ENCODE assay signal across 37 cellular contexts in the genomic region with DNA sequence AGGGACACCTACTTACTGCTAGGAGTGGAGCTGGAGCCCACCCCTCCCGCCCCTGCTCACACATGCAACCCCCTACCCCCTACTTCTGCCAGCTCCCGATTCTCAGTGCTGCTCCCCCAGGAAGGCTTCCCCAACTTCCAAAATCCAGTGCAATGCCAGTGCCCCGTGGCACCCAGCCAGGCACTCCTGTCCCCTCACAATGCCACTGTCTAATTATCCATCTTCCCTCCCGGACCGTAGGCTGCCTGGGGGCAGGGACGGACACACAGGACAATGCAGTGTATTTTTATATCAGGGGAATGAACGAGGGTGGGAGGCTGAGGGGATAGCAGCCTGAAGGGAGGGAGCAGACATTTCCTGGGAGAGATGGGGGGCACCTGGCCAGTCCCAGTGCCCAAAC. TPM values are rescaled to one million over a fixed set of nuclear protein-coding genes. Genes with fewer than 3 reads are reported as not detected.
"Had no signal": no experiment of that assay in that cellular context is flagged by ENCODE, and none has a peak within 500 bp of the region (broad histone marks: within the 10 kb centered on the region; RNA-seq: fewer than 3 reads in every experiment).

No MANE protein-coding gene starts in this region.

- H3K4me3 ChIP-seq: adrenal gland, ascending aorta, cardiac muscle cell had no signal

- ATAC-seq: activated CD8-positive, alpha-beta T cell treated with anti-CD3 and anti-CD28 coated beads for 36 hours; activated naive CD4-positive, alpha-beta T cell treated with anti-CD3 and anti-CD28 coated beads, Interleukin-2, amount 50 U/mL, for 72 hours; activated T-cell treated with anti-CD3 and anti-CD28 coated beads, Interleukin-2, amount 50 U/mL, for 72 hours; activated T-helper 17 cell treated with anti-CD3 and anti-CD28 coated beads, Interleukin-2, amount 50 U/mL, for 72 hours; T-cell had no signal

- H3K9me3 ChIP-seq: adrenal gland, ascending aorta had no signal

- H3K36me3 ChIP-seq: adrenal gland, ascending aorta, cardiac muscle cell had no signal

- H3K27me3 ChIP-seq: adrenal gland, ascending aorta, cardiac muscle cell had no signal

- H3K36me3 Mint-ChIP-seq: activated CD4-positive, alpha-beta memory T cell treated with anti-CD3 and anti-CD28 coated beads for 36 hours; activated naive CD4-positive, alpha-beta T cell treated with anti-CD3 and anti-CD28 coated beads, Interleukin-2, amount 50 U/mL, for 72 hours; activated naive CD8-positive, alpha-beta T cell treated with anti-CD3 and anti-CD28 coated beads for 36 hours; T-cell had no signal

- H3K27me3 Mint-ChIP-seq: activated B cell treated with CpG ODN at 0.5 μM for 24 hours; activated CD4-positive, alpha-beta memory T cell treated with anti-CD3 and anti-CD28 coated beads for 36 hours; activated CD4-positive, alpha-beta T cell treated with anti-CD3 and anti-CD28 coated beads, Interleukin-2, amount 10 ng/mL, durations not matched to agents 24 days and 14 days; activated CD8-positive, alpha-beta T cell treated with anti-CD3 and anti-CD28 coated beads for 36 hours; activated naive CD8-positive, alpha-beta T cell treated with anti-CD3 and anti-CD28 coated beads for 36 hours; activated T-helper 17 cell treated with anti-CD3 and anti-CD28 coated beads, Interleukin-2, amount 50 U/mL, for 72 hours; brain; central memory CD8-positive, alpha-beta T cell; T-cell had no signal

- DNase-seq: activated B cell treated with CpG ODN at 0.5 μM for 24 hours; activated CD4-positive, alpha-beta memory T cell treated with anti-CD3 and anti-CD28 coated beads for 36 hours; activated CD4-positive, alpha-beta T cell treated with anti-CD3 and anti-CD28 coated beads for 4 hours; activated CD4-positive, alpha-beta T cell treated with anti-CD3 and anti-CD28 coated beads, Interleukin-2, amount 10 ng/mL, durations not matched to agents 24 days and 14 days; activated CD4-positive, alpha-beta T cell treated with anti-CD3 and anti-CD28 coated beads, Interleukin-2, amount 50 U/mL, for 1 hour; activated CD4-positive, alpha-beta T cell treated with anti-CD3 and anti-CD28 coated beads, Interleukin-2, amount 50 U/mL, for 4 hours; activated CD4-positive, CD25-positive, alpha-beta regulatory T cell treated with anti-CD3 and anti-CD28 coated beads, Interleukin-2, amount 50 U/mL, for 72 hours; activated CD8-positive, alpha-beta memory T cell treated with anti-CD3 and anti-CD28 coated beads, Interleukin-2, amount 50 U/mL, for 4 hours; activated CD8-positive, alpha-beta T cell treated with anti-CD3 and anti-CD28 coated beads for 36 hours; activated effector memory CD4-positive, alpha-beta T cell treated with anti-CD3 and anti-CD28 coated beads, Interleukin-2, amount 50 U/mL, for 16 hours; activated gamma-delta T cell treated with Interleukin-2 at 50 U/mL for 16 hours; activated naive CD4-positive, alpha-beta T cell; activated naive CD4-positive, alpha-beta T cell treated with anti-CD3 and anti-CD28 coated beads for 36 hours; activated naive CD4-positive, alpha-beta T cell treated with anti-CD3 and anti-CD28 coated beads, Interleukin-2, amount 50 U/mL, for 16 hours; activated naive CD8-positive, alpha-beta T cell treated with anti-CD3 and anti-CD28 coated beads for 36 hours; activated T-cell treated with anti-CD3 and anti-CD28 coated beads for 4 hours; activated T-cell treated with anti-CD3 and anti-CD28 coated beads, Interleukin-2, amount 50 U/mL, for 1 hour; activated T-cell treated with anti-CD3 and anti-CD28 coated beads, Interleukin-2, amount 50 U/mL, for 72 hours; adrenal gland; amniotic stem cell; caudate nucleus; cerebellar nuclear complex; T-cell; T-helper 2 cell; T-helper 9 cell had no signal

- H3K4me1 Mint-ChIP-seq: activated B cell treated with CpG ODN at 0.5 μM for 24 hours had no signal

- H3K9me3 Mint-ChIP-seq: activated B cell treated with CpG ODN at 0.5 μM for 24 hours; activated CD4-positive, alpha-beta memory T cell treated with anti-CD3 and anti-CD28 coated beads for 36 hours; activated CD4-positive, alpha-beta T cell treated with anti-CD3 and anti-CD28 coated beads, Interleukin-2, amount 10 ng/mL, durations not matched to agents 24 days and 14 days; activated CD8-positive, alpha-beta T cell treated with anti-CD3 and anti-CD28 coated beads for 36 hours; activated naive CD4-positive, alpha-beta T cell treated with anti-CD3 and anti-CD28 coated beads for 36 hours; activated naive CD4-positive, alpha-beta T cell treated with anti-CD3 and anti-CD28 coated beads, Interleukin-2, amount 50 U/mL, for 72 hours; activated naive CD8-positive, alpha-beta T cell treated with anti-CD3 and anti-CD28 coated beads for 36 hours; activated T-cell treated with anti-CD3 and anti-CD28 coated beads, Interleukin-2, amount 50 U/mL, for 72 hours; activated T-helper 1 cell treated with anti-CD3 and anti-CD28 coated beads, Interleukin-12 subunit alpha, Interleukin-12 subunit beta, Interleukin-2, Interleukin-4 antibody, amounts not matched to agents 30 ng/mL and 10 ng/mL and 1 ng/mL, durations not matched to agents 14 hours and 24 hours and 36 hours; activated T-helper 17 cell treated with anti-CD3 and anti-CD28 coated beads, Interleukin-2, amount 50 U/mL, for 72 hours; central memory CD8-positive, alpha-beta T cell; T-cell; T-helper 2 cell treated with Interferon-gamma antibody and Interleukin-4, amounts not matched to agents 5 μg/mL and 100 μg/mL, for 36 hours had no signal

- H3K4me3 Mint-ChIP-seq: activated B cell treated with CpG ODN at 0.5 μM for 24 hours; activated CD4-positive, alpha-beta memory T cell treated with anti-CD3 and anti-CD28 coated beads for 36 hours; activated CD4-positive, alpha-beta T cell treated with anti-CD3 and anti-CD28 coated beads, Interleukin-2, amount 10 ng/mL, durations not matched to agents 24 days and 14 days; activated CD8-positive, alpha-beta T cell treated with anti-CD3 and anti-CD28 coated beads for 36 hours; activated naive CD4-positive, alpha-beta T cell treated with anti-CD3 and anti-CD28 coated beads for 36 hours; activated naive CD8-positive, alpha-beta T cell treated with anti-CD3 and anti-CD28 coated beads for 36 hours; activated T-cell treated with anti-CD3 and anti-CD28 coated beads, Interleukin-2, amount 50 U/mL, for 72 hours; activated T-helper 1 cell treated with anti-CD3 and anti-CD28 coated beads, Interleukin-12 subunit alpha, Interleukin-12 subunit beta, Interleukin-2, Interleukin-4 antibody, amounts not matched to agents 30 ng/mL and 10 ng/mL and 1 ng/mL, durations not matched to agents 14 hours and 24 hours and 36 hours; activated T-helper 17 cell treated with anti-CD3 and anti-CD28 coated beads, Interleukin-2, amount 50 U/mL, for 72 hours; brain; central memory CD8-positive, alpha-beta T cell; T-cell; T-helper 2 cell treated with Interferon-gamma antibody and Interleukin-4, amounts not matched to agents 5 μg/mL and 100 μg/mL, for 36 hours had no signal

- H3K27ac Mint-ChIP-seq: activated B cell treated with CpG ODN at 0.5 μM for 24 hours; activated CD4-positive, alpha-beta memory T cell treated with anti-CD3 and anti-CD28 coated beads for 36 hours; activated CD4-positive, alpha-beta T cell treated with anti-CD3 and anti-CD28 coated beads, Interleukin-2, amount 10 ng/mL, durations not matched to agents 24 days and 14 days; activated CD8-positive, alpha-beta T cell treated with anti-CD3 and anti-CD28 coated beads for 36 hours; activated naive CD4-positive, alpha-beta T cell treated with anti-CD3 and anti-CD28 coated beads for 36 hours; activated naive CD8-positive, alpha-beta T cell treated with anti-CD3 and anti-CD28 coated beads for 36 hours; activated T-cell treated with anti-CD3 and anti-CD28 coated beads, Interleukin-2, amount 50 U/mL, for 72 hours; activated T-helper 1 cell treated with anti-CD3 and anti-CD28 coated beads, Interleukin-12 subunit alpha, Interleukin-12 subunit beta, Interleukin-2, Interleukin-4 antibody, amounts not matched to agents 30 ng/mL and 10 ng/mL and 1 ng/mL, durations not matched to agents 14 hours and 24 hours and 36 hours; brain; T-cell; T-helper 2 cell treated with Interferon-gamma antibody and Interleukin-4, amounts not matched to agents 5 μg/mL and 100 μg/mL, for 36 hours had no signal

- H3K27ac ChIP-seq: adrenal gland, ascending aorta, cardiac muscle cell, VCaP had no signal

RNA-seq across cellular contexts. Expression of a gene that starts 12.4 kb away (rescaled TPM):
- total RNA-seq: activated B cell treated with CpG ODN at 0.5 μM for 24 hours had no signal

RNA-seq across cellular contexts. Expression of a gene that starts 41.4 kb away (rescaled TPM):
- total RNA-seq: activated B cell treated with CpG ODN at 0.5 μM for 24 hours; activated CD4-positive, alpha-beta T cell treated with anti-CD3 and anti-CD28 coated beads, Interleukin-2, amount 10 ng/mL, durations not matched to agents 24 days and 14 days; activated CD8-positive, alpha-beta memory T cell treated with anti-CD3 and anti-CD28 coated beads for 36 hours; activated CD8-positive, alpha-beta T cell treated with anti-CD3 and anti-CD28 coated beads for 36 hours; activated naive CD4-positive, alpha-beta T cell treated with anti-CD3 and anti-CD28 coated beads for 36 hours; activated naive CD8-positive, alpha-beta T cell treated with anti-CD3 and anti-CD28 coated beads for 36 hours; adrenal gland; ascending aorta; bronchial epithelial cell; cardiac muscle cell; T-cell; T-helper 1 cell treated with Interleukin-12 subunit alpha and Interleukin-12 subunit beta and Interleukin-4 antibody, amounts not matched to agents 30 ng/mL and 1 ng/mL, for 36 hours had no signal

RNA-seq across cellular contexts. Expression of a gene that starts 42.6 kb away (rescaled TPM):
- total RNA-seq: ascending aorta had no signal
